ENCODE assay signal across 11 cellular contexts in the genomic region with DNA sequence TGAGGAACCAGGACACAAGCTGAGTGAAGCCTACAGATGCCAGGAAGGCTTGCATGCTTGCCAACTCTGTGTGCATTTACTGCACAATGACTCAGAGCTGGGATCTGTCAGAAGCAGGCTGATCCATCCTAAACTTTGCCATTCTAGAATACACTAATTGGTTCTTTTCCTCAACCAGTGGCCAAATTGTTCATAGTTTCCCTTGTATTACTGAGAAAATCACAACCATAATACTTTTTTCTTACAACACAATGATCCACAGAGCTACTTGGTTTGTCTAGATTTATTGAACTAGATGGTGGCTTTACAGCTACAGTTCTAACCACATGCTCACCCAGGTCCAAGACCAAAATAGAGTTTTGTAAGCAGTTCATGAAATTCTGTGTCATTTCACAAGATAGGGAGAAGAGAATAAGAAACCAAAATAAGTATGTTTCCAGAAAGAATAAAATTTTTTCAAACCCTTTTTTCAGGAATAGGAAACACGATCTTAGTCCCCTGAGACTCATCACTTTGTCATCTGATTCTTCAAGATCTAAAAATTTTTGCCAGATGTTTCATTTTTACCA. TPM values are rescaled to one million over a fixed set of nuclear protein-coding genes. Genes with fewer than 3 reads are reported as not detected.
DNase-seq lines count a peak whose midpoint lies in the region; ATAC-seq, FAIRE-seq and TF ChIP-seq lines count a peak whose summit lies in the region.
"Had no signal": no experiment of that assay in that cellular context is flagged by ENCODE, and none has a peak within 500 bp of the region (broad histone marks: within the 10 kb centered on the region; RNA-seq: fewer than 3 reads in every experiment).

No MANE protein-coding gene starts in this region.

- no peak for TF ChIP-seq POLR2A in tibial nerve (IDR thresholded peaks at IDR 0.05)

- ATAC-seq in sciatic nerve: peak; percentile 70
- ATAC-seq in GM21737 (IDR thresholded peaks at IDR 0.05; ENCODE audit: unreplicated experiment): no peak

- no peaks in the 10 kb centered on the region for H3K36me3 ChIP-seq in tibial nerve

- H3K4me3 ChIP-seq in fibroblast of mammary gland (ENCODE audit: control insufficient read depth, low read depth, low read length) (no peak overlapping the region), tibial nerve (no peak overlapping the region)
- H3K4me3 ChIP-seq: GM12878 had no signal

- TF ChIP-seq EP300 in tibial nerve (IDR thresholded peaks at IDR 0.05): peak in 1 of 2 donors; percentile 17

- no peaks in the 10 kb centered on the region for H3K27me3 ChIP-seq in tibial nerve

- 24 to 51% methylated on average over 1 of the region's 1 CpG for WGBS in tibial nerve, 2 donors

- intact Hi-C loops in sciatic nerve (cut with DNase I): no loop called here

- H3K27ac ChIP-seq in tibial nerve: peak overlapping the region in 1 of 4 donors; percentile 31

- H3K9me3 ChIP-seq in tibial nerve: no peaks in the 10 kb centered on the region

- TF ChIP-seq CTCF in fibroblast of mammary gland (conservative IDR thresholded peaks at IDR 0.05; ENCODE audit: control insufficient read depth, insufficient read depth, low read depth, low read length) (no peak), tibial nerve (IDR thresholded peaks at IDR 0.05) (no peak)

- DNase-seq in GM04503 (ENCODE audit: low read depth) (peak; percentile 86), RCC 7860 (ENCODE audit: low spot score) (peak; percentile 61), fibroblast of mammary gland (ENCODE audit: low read depth) (peak; percentile 94), sciatic nerve (ENCODE audit: low spot score) (no peak), NCI-H2196 (lab: John Stamatoyannopoulos, UW; ENCODE audit: unreplicated experiment) (no peak), tibial nerve (ENCODE audit: low spot score in 2 of 2) (no peak)
- no peak for DNase-seq in activated CD4-positive, alpha-beta T cell treated with anti-CD3 and anti-CD28 coated beads, Interleukin-2, amount 50 U/mL, for 1 hour
- DNase-seq: NCI-H510A treated with DMSO at 0.1 percent for 48 hours, small intestine had no signal

- FAIRE-seq in RCC 7860 (lab: Jason Lieb, UNC): peak; percentile 89
- FAIRE-seq: GM12878, small intestine had no signal

- peaks cover 0 to 55% (median 19%) of the 10 kb centered on the region in 4 donors for H3K4me1 ChIP-seq in tibial nerve

RNA-seq across cellular contexts. Expression of a gene that starts 21.0 kb away (rescaled TPM):
- total RNA-seq in sciatic nerve (4.2 TPM), tibial nerve (1 to 10 TPM; 1.7 to 9.0 (median 2.6) TPM)

Comparison
In these comparisons a context has a peak if more than half of its experiments do, and no peak if none do; other contexts are left out.
1. DNase-seq: peak in GM04503 (single experiment), RCC 7860 (single experiment) and fibroblast of mammary gland (single experiment); none in sciatic nerve (single experiment), activated CD4-positive, alpha-beta T cell treated with anti-CD3 and anti-CD28 coated beads, Interleukin-2, amount 50 U/mL, for 1 hour (single experiment), NCI-H2196 (single experiment) and tibial nerve (0 of 2).